In the genomic region with DNA sequence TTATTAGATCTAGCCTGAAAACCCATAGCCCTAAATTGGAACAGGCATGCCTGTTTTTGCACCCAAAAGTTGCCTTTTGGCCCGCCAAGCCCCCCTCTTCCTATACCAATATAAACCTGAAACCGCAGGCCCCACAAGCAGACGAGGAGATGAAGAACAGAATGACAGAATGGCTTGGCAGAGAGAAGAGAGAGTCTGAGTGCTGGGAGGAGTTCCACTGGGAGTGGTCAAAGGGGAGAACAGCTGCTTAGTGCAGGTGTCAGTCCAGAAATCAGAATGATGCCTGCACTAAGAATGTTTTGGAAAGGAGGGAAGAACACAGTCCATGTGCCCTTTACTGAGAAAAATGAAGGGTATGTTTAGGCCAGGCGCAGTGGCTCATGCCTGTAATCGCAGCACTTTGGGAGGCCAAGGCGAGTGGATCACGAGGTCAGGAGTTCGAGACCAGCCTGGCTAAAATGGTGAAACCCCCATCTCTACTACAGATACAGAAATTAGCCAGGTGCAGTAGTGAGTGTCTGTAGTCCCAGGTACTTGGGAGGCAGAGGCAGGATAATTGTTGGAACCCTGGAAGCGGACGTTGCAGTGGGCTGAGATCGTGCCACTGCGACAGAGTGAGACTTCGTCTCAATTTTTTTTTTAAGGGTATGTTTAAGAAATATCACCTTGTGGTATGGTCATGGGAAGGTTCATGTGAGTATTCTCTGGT, we compare ENCODE assay signal across 2 cellular contexts.
TF ChIP-seq lines count a peak whose summit lies in the region.

No MANE protein-coding gene starts in this region.

TF ChIP-seq in HepG2, 621 proteins besides CTCF, POLR2A, EP300 and RAD21:
- peak; percentile 61 for TF ChIP-seq RBM22 (optimal IDR thresholded peaks at IDR 0.05; ENCODE audit: low read length)
- no peak for TF ChIP-seq SPEN (CRISPR knock-in tag; IDR thresholded peaks at IDR 0.05; ENCODE audit: low read depth)
- TF ChIP-seq SNAPC2 (CRISPR knock-in tag; IDR thresholded peaks at IDR 0.05) = no peak

TF ChIP-seq in SK-N-SH treated with all-trans-retinoic acid at 6 μM for 48 hours, 23 proteins besides CTCF, POLR2A, EP300 and RAD21:
- TF ChIP-seq SNAI2 (CRISPR knock-in tag; IDR thresholded peaks at IDR 0.05) (no peak), PPARA (CRISPR knock-in tag; IDR thresholded peaks at IDR 0.05; ENCODE audit: borderline replicate concordance) (no peak), CSDC2 (CRISPR knock-in tag; IDR thresholded peaks at IDR 0.05) (no peak), TCF4 (CRISPR knock-in tag; IDR thresholded peaks at IDR 0.05; ENCODE audit: borderline replicate concordance) (no peak), ARNTL (CRISPR knock-in tag; IDR thresholded peaks at IDR 0.05; ENCODE audit: borderline replicate concordance, low read depth) (no peak)
- TF ChIP-seq, protein P1, sequence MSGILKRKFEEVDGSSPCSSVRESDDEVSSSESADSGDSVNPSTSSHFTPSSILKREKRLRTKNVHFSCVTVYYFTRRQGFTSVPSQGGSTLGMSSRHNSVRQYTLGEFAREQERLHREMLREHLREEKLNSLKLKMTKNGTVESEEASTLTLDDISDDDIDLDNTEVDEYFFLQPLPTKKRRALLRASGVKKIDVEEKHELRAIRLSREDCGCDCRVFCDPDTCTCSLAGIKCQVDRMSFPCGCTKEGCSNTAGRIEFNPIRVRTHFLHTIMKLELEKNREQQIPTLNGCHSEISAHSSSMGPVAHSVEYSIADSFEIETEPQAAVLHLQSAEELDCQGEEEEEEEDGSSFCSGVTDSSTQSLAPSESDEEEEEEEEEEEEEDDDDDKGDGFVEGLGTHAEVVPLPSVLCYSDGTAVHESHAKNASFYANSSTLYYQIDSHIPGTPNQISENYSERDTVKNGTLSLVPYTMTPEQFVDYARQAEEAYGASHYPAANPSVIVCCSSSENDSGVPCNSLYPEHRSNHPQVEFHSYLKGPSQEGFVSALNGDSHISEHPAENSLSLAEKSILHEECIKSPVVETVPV (CRISPR knock-in tag; IDR thresholded peaks at IDR 0.05) = no peak
- TF ChIP-seq, protein P2, sequence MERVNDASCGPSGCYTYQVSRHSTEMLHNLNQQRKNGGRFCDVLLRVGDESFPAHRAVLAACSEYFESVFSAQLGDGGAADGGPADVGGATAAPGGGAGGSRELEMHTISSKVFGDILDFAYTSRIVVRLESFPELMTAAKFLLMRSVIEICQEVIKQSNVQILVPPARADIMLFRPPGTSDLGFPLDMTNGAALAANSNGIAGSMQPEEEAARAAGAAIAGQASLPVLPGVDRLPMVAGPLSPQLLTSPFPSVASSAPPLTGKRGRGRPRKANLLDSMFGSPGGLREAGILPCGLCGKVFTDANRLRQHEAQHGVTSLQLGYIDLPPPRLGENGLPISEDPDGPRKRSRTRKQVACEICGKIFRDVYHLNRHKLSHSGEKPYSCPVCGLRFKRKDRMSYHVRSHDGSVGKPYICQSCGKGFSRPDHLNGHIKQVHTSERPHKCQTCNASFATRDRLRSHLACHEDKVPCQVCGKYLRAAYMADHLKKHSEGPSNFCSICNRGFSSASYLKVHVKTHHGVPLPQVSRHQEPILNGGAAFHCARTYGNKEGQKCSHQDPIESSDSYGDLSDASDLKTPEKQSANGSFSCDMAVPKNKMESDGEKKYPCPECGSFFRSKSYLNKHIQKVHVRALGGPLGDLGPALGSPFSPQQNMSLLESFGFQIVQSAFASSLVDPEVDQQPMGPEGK (CRISPR knock-in tag; IDR thresholded peaks at IDR 0.05; ENCODE audit: borderline replicate concordance) = no peak
- TF ChIP-seq, protein P3, sequence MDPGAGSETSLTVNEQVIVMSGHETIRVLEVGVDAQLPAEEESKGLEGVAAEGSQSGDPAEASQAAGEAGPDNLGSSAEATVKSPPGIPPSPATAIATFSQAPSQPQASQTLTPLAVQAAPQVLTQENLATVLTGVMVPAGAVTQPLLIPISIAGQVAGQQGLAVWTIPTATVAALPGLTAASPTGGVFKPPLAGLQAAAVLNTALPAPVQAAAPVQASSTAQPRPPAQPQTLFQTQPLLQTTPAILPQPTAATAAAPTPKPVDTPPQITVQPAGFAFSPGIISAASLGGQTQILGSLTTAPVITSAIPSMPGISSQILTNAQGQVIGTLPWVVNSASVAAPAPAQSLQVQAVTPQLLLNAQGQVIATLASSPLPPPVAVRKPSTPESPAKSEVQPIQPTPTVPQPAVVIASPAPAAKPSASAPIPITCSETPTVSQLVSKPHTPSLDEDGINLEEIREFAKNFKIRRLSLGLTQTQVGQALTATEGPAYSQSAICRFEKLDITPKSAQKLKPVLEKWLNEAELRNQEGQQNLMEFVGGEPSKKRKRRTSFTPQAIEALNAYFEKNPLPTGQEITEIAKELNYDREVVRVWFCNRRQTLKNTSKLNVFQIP (CRISPR knock-in tag; IDR thresholded peaks at IDR 0.05; ENCODE audit: borderline replicate concordance, low read depth) = no peak
